Comparison of ENCODE assay signal across 9 cellular contexts in genomic region chr11:119205080-119205479, GRCh38. TPM values are rescaled to one million over a fixed set of nuclear protein-coding genes. Genes with fewer than 3 reads are reported as not detected.
DNase-seq lines count a peak whose midpoint lies in the region; ATAC-seq, FAIRE-seq and TF ChIP-seq lines count a peak whose summit lies in the region.
"Had no signal": no experiment of that assay in that cellular context is flagged by ENCODE, and none has a peak within 500 bp of the region (broad histone marks: within the 10 kb centered on the region; RNA-seq: fewer than 3 reads in every experiment).

No MANE protein-coding gene starts in this region.

- H3K4me1 ChIP-seq in BLaER1 treated with 17β-estradiol and CSF1 and Interleukin-3, amounts not matched to agents 10 nM and 100 nM, result peaks cover 25 to 45% (median 38%) of the 10 kb centered on the region in 10 experiments
- peaks cover 9% of the 10 kb centered on the region for H3K4me1 ChIP-seq in GM12878 (ENCODE audit: control insufficient read depth, insufficient read depth, low read length)
- H3K4me1 ChIP-seq in effector memory CD4-positive, alpha-beta T cell (ENCODE audit: control insufficient read depth, insufficient read depth, low read length, poor library complexity, severe bottlenecking), result peaks cover 12% of the 10 kb centered on the region

- TF ChIP-seq EP300 in GM12878 (IDR thresholded peaks at IDR 0.05; ENCODE audit: borderline replicate concordance in 1 of 2, control insufficient read depth in 1 of 2, low read depth in 2 of 2, low read length in 2 of 2), result no peak

- ATAC-seq in GM12878 (no peak), esophagus mucosa (no peak)
- ATAC-seq in naive thymus-derived CD8-positive, alpha-beta T cell, result no peak

- RAD21 ChIA-PET in GM12878 (lab: Charles Lee; ENCODE audit: unreplicated experiment), result interaction anchor here (1.2 to 3.6 kb wide), 8 partner anchors 9 to 138 kb away, joined by 3 to 44 read pairs (median 6); partner anchors contain the start of genes C2CD2L and VPS11

- BruUV-seq in GM12878 (replicated peaks; lab: Mats Ljungman, UMichigan), result TSS peak; percentile 90

- H3K9me3 Mint-ChIP-seq in naive thymus-derived CD8-positive, alpha-beta T cell, result no peaks in the 10 kb centered on the region

- peak overlapping the region; percentile 84 to 98 (median 92); a peak in 20 of 22 replicates for H3K9ac ChIP-seq in BLaER1 treated with 17β-estradiol and CSF1 and Interleukin-3, amounts not matched to agents 10 nM and 100 nM
- H3K9ac ChIP-seq in GM12878 (ENCODE audit: control insufficient read depth, insufficient read depth, low read length), result peak overlapping the region; percentile 83

- peaks cover 38% of the 10 kb centered on the region for H3K79me2 ChIP-seq in GM12878 (ENCODE audit: control insufficient read depth, insufficient read depth, low read length)

- WGBS in GM12878 (ENCODE audit: insufficient coverage, insufficient replicate concordance, low lambda C conversion rate, missing lambda C conversion rate), result 31% methylated on average over 10 of the region's 10 CpGs

- H3K27ac Mint-ChIP-seq in naive thymus-derived CD8-positive, alpha-beta T cell, result peak overlapping the region in 4 of 10 donors; percentile 45 to 86 (median 72)

- no peak for TF ChIP-seq CTCF in GM12878 (IDR thresholded peaks at IDR 0.05 in 2 of 3, conservative IDR thresholded peaks at IDR 0.05 in 1 of 3; ENCODE audit: control insufficient read depth in 2 of 3, extremely low read depth in 1 of 3, insufficient read depth in 1 of 3, low read depth in 3 of 3, low read length in 3 of 3)

- in situ Hi-C loops in KBM-7 (cut with MboI; ENCODE audit: low pct_unique_long_range_greater_than_20kb, low sequenced_read_pairs) (no loop called here), GM12878 (cut with MboI) (no loop called here)

- peak overlapping the region; percentile 42 to 98 (median 78) for H3K4me3 Mint-ChIP-seq in naive thymus-derived CD8-positive, alpha-beta T cell

- H3K27me3 Mint-ChIP-seq in naive thymus-derived CD8-positive, alpha-beta T cell, result no peaks in the 10 kb centered on the region

- peak overlapping the region; percentile 84 to 93 (median 89); a peak in 20 of 22 replicates for H3K27ac ChIP-seq in BLaER1 treated with 17β-estradiol and CSF1 and Interleukin-3, amounts not matched to agents 10 nM and 100 nM
- peak overlapping the region; percentile 68; the same call in 1 of the 2 replicates for H3K27ac ChIP-seq in GM12878 (ENCODE audit: control insufficient read depth, insufficient read depth)
- H3K27ac ChIP-seq in effector memory CD4-positive, alpha-beta T cell (ENCODE audit: insufficient read depth, low read length, poor library complexity, severe bottlenecking), result no peak overlapping the region

- intact Hi-C loops in GM12878 (cut with micrococcal nuclease; ENCODE audit: unreplicated experiment), result loop anchor here (5.0 kb wide), 1 partner anchor 117 kb away; no protein-coding TSS in a partner anchor

- TF ChIP-seq RAD21 in GM12878 (IDR thresholded peaks at IDR 0.05; ENCODE audit: insufficient read depth, low read depth, low read length), result no peak

- peak overlapping the region; percentile 85 for H2AFZ ChIP-seq in GM12878 (ENCODE audit: control insufficient read depth, low read depth, low read length)

- POLR2A ChIA-PET in GM12878 (lab: Charles Lee), result interaction anchor here (0.6 to 1.7 kb wide), 7 partner anchors 9 to 122 kb away, joined by 3 to 10 read pairs (median 5); partner anchors contain the start of gene HINFP
- POLR2A ChIA-PET in naive thymus-derived CD8-positive, alpha-beta T cell (lab: Charles Lee), result interaction anchor here (1.4 to 3.5 kb wide), 9 partner anchors 36 to 118 kb away, joined by 3 to 56 read pairs (median 12); no protein-coding TSS in a partner anchor

- peaks cover 0 to 14% (median 4%) of the 10 kb centered on the region in 11 experiments; a peak in 4 of 22 replicates for H3K36me3 ChIP-seq in BLaER1 treated with 17β-estradiol and CSF1 and Interleukin-3, amounts not matched to agents 10 nM and 100 nM
- no peaks in the 10 kb centered on the region for H3K36me3 ChIP-seq in GM12878 (ENCODE audit: control insufficient read depth in 2 of 2, insufficient read depth in 2 of 2, low read length in 1 of 2)
- no peaks in the 10 kb centered on the region for H3K36me3 ChIP-seq in effector memory CD4-positive, alpha-beta T cell (ENCODE audit: control insufficient read depth, insufficient read depth, low read length)

- H3K36me3 Mint-ChIP-seq in naive thymus-derived CD8-positive, alpha-beta T cell, result peaks cover 0 to 2% (median 0%) of the 10 kb centered on the region in 3 donors

- H4K20me1 ChIP-seq in BLaER1 treated with 17β-estradiol and CSF1 and Interleukin-3, amounts not matched to agents 10 nM and 100 nM, result peaks cover 25 to 34% (median 29%) of the 10 kb centered on the region in 11 experiments; a peak in 21 of 22 replicates
- H4K20me1 ChIP-seq in GM12878 (ENCODE audit: control insufficient read depth, insufficient read depth), result no peaks in the 10 kb centered on the region

- FAIRE-seq in GM12878 (lab: Jason Lieb, UNC), result no peak

- H3K9me3 ChIP-seq in BLaER1 treated with 17β-estradiol and CSF1 and Interleukin-3, amounts not matched to agents 10 nM and 100 nM (replicated peaks in 1 of 11), result no peaks in the 10 kb centered on the region
- H3K9me3 ChIP-seq in GM12878 (replicated peaks; ENCODE audit: control insufficient read depth, insufficient read depth, low read length), result no peaks in the 10 kb centered on the region; the same call in 2 of the 3 replicates
- H3K9me3 ChIP-seq in effector memory CD4-positive, alpha-beta T cell (ENCODE audit: control insufficient read depth, low read length), result no peaks in the 10 kb centered on the region

- H3K4me1 Mint-ChIP-seq in naive thymus-derived CD8-positive, alpha-beta T cell, result peaks cover 12 to 46% (median 31%) of the 10 kb centered on the region in 4 donors

- peak overlapping the region; percentile 85 to 97 (median 93) for H3K4me2 ChIP-seq in BLaER1 treated with 17β-estradiol and CSF1 and Interleukin-3, amounts not matched to agents 10 nM and 100 nM
- peak overlapping the region; percentile 86 for H3K4me2 ChIP-seq in GM12878 (ENCODE audit: control insufficient read depth, insufficient read depth)

- DNase-seq in KBM-7 (peak; percentile 61), GM12878 (ENCODE audit: low read depth, low spot score) (no peak), NCI-H526 treated with DMSO at 0.1 percent for 48 hours (lab: John Stamatoyannopoulos, UW) (no peak), HK-2 (ENCODE audit: unreplicated experiment) (no peak)
- DNase-seq in naive thymus-derived CD8-positive, alpha-beta T cell, result no peak
- DNase-seq in effector memory CD4-positive, alpha-beta T cell, result no peak

- CTCF ChIA-PET in GM12878 (lab: Yijun Ruan, JAX), result interaction anchor here (0.7 to 4.5 kb wide), 16 partner anchors 9 to 161 kb away, joined by 3 to 63 read pairs (median 6); partner anchors contain the start of genes NLRX1 and RNF26

- no peaks in the 10 kb centered on the region for H3K27me3 ChIP-seq in BLaER1 treated with 17β-estradiol and CSF1 and Interleukin-3, amounts not matched to agents 10 nM and 100 nM
- no peaks in the 10 kb centered on the region for H3K27me3 ChIP-seq in GM12878 (replicated peaks in 1 of 2; ENCODE audit: control insufficient read depth in 2 of 2, insufficient read depth in 2 of 2, low read length in 1 of 2)
- H3K27me3 ChIP-seq in effector memory CD4-positive, alpha-beta T cell (replicated peaks; ENCODE audit: control insufficient read depth, insufficient read depth, low read length, poor library complexity, severe bottlenecking), result no peaks in the 10 kb centered on the region

- peak overlapping the region; percentile 81 to 99 (median 97) for H3K4me3 ChIP-seq in BLaER1 treated with 17β-estradiol and CSF1 and Interleukin-3, amounts not matched to agents 10 nM and 100 nM
- peak overlapping the region; percentile 93; the same call in 1 of the 2 replicates for H3K4me3 ChIP-seq in GM12878
- no peak overlapping the region for H3K4me3 ChIP-seq in effector memory CD4-positive, alpha-beta T cell (ENCODE audit: insufficient read depth, low read depth, low read length, poor library complexity, severe bottlenecking)

- TF ChIP-seq POLR2A in GM12878 (IDR thresholded peaks at IDR 0.05; ENCODE audit: low read depth, low read length), result no peak

- SMC1A ChIA-PET in GM12878 (lab: Charles Lee; ENCODE audit: uncharacterized antibody, unreplicated experiment), result interaction anchor here (0.8 to 4.0 kb wide), 8 partner anchors 9 to 138 kb away, joined by 3 to 42 read pairs (median 6); partner anchors contain the start of gene VPS11

RNA-seq across cellular contexts. Expression of gene CBL, which starts 1.1 kb away (rescaled TPM):
- 28.7 and 29.6 TPM in 2 replicates for total RNA-seq in GM12878 (2013; cell fraction: nucleolus; rRNA removed)
- total RNA-seq in GM12878 (2014; rRNA removed) (9.3 and 9.6 TPM in 2 replicates), GM12878 (2014; rRNA removed; fragmentation: Illumina TruSeq; extraction: Trizol) (9.4 and 10.0 TPM in 2 replicates), GM12878 (2021) (25.4 and 27.1 TPM in 2 replicates), esophagus mucosa (11.0 TPM)
- polyA plus RNA-seq in GM12878 (2011; ENCODE audit: low read depth), result 7.9 TPM
- polyA plus RNA-seq in GM12878 (2011; rRNA removed) (14.5 and 18.4 TPM in 2 replicates), GM12878 (2014; fragmentation: Illumina TruSeq; extraction: Trizol) (21.5 and 25.9 TPM in 2 replicates), GM12878 (2014; fragmentation: Nextera tagmentation; extraction: Ambion mirVana) (1 to 10 TPM; 3.9 to 7.6 TPM), GM12878 (2014; rRNA removed) (11.6 and 12.1 TPM in 2 replicates), GM12878 (2016; fragmentation: Nextera tagmentation; extraction: Ambion mirVana) (1 to 10 TPM; 8.2 to 8.8 TPM)
- polyA plus RNA-seq in GM12878 (2011; cell fraction: cytosol; rRNA removed), result 11.4 and 16.9 TPM in 2 replicates
- 21.6 and 24.8 TPM in 2 replicates for polyA plus RNA-seq in GM12878 (2011; cell fraction: nucleus; rRNA removed)
- 9.4 and 12.4 TPM in 2 replicates for polyA plus RNA-seq in GM12878 (2012)
- polyA minus RNA-seq in GM12878 (2011; rRNA and poly(A)+ RNA removed), result 20.2 and 23.0 TPM in 2 replicates
- 11.9 and 13.2 TPM in 2 replicates for polyA minus RNA-seq in GM12878 (2011; cell fraction: cytosol; rRNA and poly(A)+ RNA removed)
- polyA minus RNA-seq in GM12878 (2011; cell fraction: nucleus; rRNA and poly(A)+ RNA removed), result 8.0 and 13.5 TPM in 2 replicates
- 10 to 100 TPM; 46.9 to 51.6 TPM for total RNA-seq in naive thymus-derived CD8-positive, alpha-beta T cell
- 10 to 100 TPM; 11.5 to 16.1 (median 12.2) TPM for polyA plus RNA-seq in naive thymus-derived CD8-positive, alpha-beta T cell

RNA-seq across cellular contexts. Expression of gene NHERF4, which starts 19.8 kb away (rescaled TPM):
- not detected in 2 replicates for total RNA-seq in GM12878 (2013; cell fraction: nucleolus; rRNA removed)
- total RNA-seq in GM12878 (2014; rRNA removed) (not detected in 2 replicates), GM12878 (2014; rRNA removed; fragmentation: Illumina TruSeq; extraction: Trizol) (not detected in 2 replicates), GM12878 (2021) (0.15 TPM in 1 of 2 replicates, not detected in the other), esophagus mucosa (not detected)
- polyA plus RNA-seq in GM12878 (2011; ENCODE audit: low read depth), result not detected
- polyA plus RNA-seq in GM12878 (2011; rRNA removed) (not detected in 2 replicates), GM12878 (2014; fragmentation: Illumina TruSeq; extraction: Trizol) (not detected in 2 replicates), GM12878 (2014; fragmentation: Nextera tagmentation; extraction: Ambion mirVana) (not detected), GM12878 (2014; rRNA removed) (not detected in 2 replicates), GM12878 (2016; fragmentation: Nextera tagmentation; extraction: Ambion mirVana) (not detected)
- polyA plus RNA-seq in GM12878 (2011; cell fraction: cytosol; rRNA removed), result not detected in 2 replicates
- polyA plus RNA-seq in GM12878 (2011; cell fraction: nucleus; rRNA removed), result not detected in 2 replicates
- polyA plus RNA-seq in GM12878 (2012), result 0.09 TPM in 1 of 2 replicates, not detected in the other
- polyA minus RNA-seq in GM12878 (2011; rRNA and poly(A)+ RNA removed), result not detected in 2 replicates
- not detected in 2 replicates for polyA minus RNA-seq in GM12878 (2011; cell fraction: cytosol; rRNA and poly(A)+ RNA removed)
- polyA minus RNA-seq in GM12878 (2011; cell fraction: nucleus; rRNA and poly(A)+ RNA removed), result not detected in 2 replicates
- under 1 TPM; 0.42 to 0.55 TPM for total RNA-seq in naive thymus-derived CD8-positive, alpha-beta T cell
- polyA plus RNA-seq in naive thymus-derived CD8-positive, alpha-beta T cell, result not detected
- total RNA-seq: temporal lobe had no signal

RNA-seq across cellular contexts. Expression of gene NLRX1, which starts 36.6 kb away (rescaled TPM):
- total RNA-seq in GM12878 (2013; cell fraction: nucleolus; rRNA removed), result 11.5 and 13.9 TPM in 2 replicates
- total RNA-seq in GM12878 (2014; rRNA removed) (17.3 and 18.0 TPM in 2 replicates), GM12878 (2014; rRNA removed; fragmentation: Illumina TruSeq; extraction: Trizol) (6.1 and 6.9 TPM in 2 replicates), GM12878 (2021) (18.5 and 20.5 TPM in 2 replicates), esophagus mucosa (60.3 TPM)
- 5.4 TPM for polyA plus RNA-seq in GM12878 (2011; ENCODE audit: low read depth)
- polyA plus RNA-seq in GM12878 (2011; rRNA removed) (2.3 and 6.4 TPM in 2 replicates), GM12878 (2014; fragmentation: Illumina TruSeq; extraction: Trizol) (3.3 and 6.8 TPM in 2 replicates), GM12878 (2014; fragmentation: Nextera tagmentation; extraction: Ambion mirVana) (1 to 10 TPM in 1 of 2 experiments, under 1 TPM in 1; 0.85 to 1.0 TPM), GM12878 (2014; rRNA removed) (15.6 and 16.5 TPM in 2 replicates), GM12878 (2016; fragmentation: Nextera tagmentation; extraction: Ambion mirVana) (10 to 100 TPM; 13.1 to 16.5 TPM)
- polyA plus RNA-seq in GM12878 (2011; cell fraction: cytosol; rRNA removed), result 9.8 and 12.0 TPM in 2 replicates
- polyA plus RNA-seq in GM12878 (2011; cell fraction: nucleus; rRNA removed), result 21.8 and 27.0 TPM in 2 replicates
- polyA plus RNA-seq in GM12878 (2012), result 9.7 and 10.2 TPM in 2 replicates
- polyA minus RNA-seq in GM12878 (2011; rRNA and poly(A)+ RNA removed), result 7.9 and 15.4 TPM in 2 replicates
- 3.5 and 7.2 TPM in 2 replicates for polyA minus RNA-seq in GM12878 (2011; cell fraction: cytosol; rRNA and poly(A)+ RNA removed)
- 8.2 and 12.0 TPM in 2 replicates for polyA minus RNA-seq in GM12878 (2011; cell fraction: nucleus; rRNA and poly(A)+ RNA removed)
- 10 to 100 TPM; 10.3 to 10.5 TPM for total RNA-seq in naive thymus-derived CD8-positive, alpha-beta T cell
- 10 to 100 TPM in 1 of 3 donors, 1 to 10 TPM in 2; 4.0 to 10.9 (median 7.1) TPM for polyA plus RNA-seq in naive thymus-derived CD8-positive, alpha-beta T cell

RNA-seq across cellular contexts. Expression of gene ABCG4, which starts 56.2 kb away (rescaled TPM):
- total RNA-seq in GM12878 (2013; cell fraction: nucleolus; rRNA removed), result not detected in 2 replicates
- total RNA-seq in GM12878 (2014; rRNA removed) (not detected in 2 replicates), GM12878 (2014; rRNA removed; fragmentation: Illumina TruSeq; extraction: Trizol) (not detected in 2 replicates), GM12878 (2021) (not detected in 2 replicates), esophagus mucosa (0.52 TPM)
- not detected for polyA plus RNA-seq in GM12878 (2011; ENCODE audit: low read depth)
- polyA plus RNA-seq in GM12878 (2011; rRNA removed) (not detected in 2 replicates), GM12878 (2014; fragmentation: Illumina TruSeq; extraction: Trizol) (not detected in 2 replicates), GM12878 (2014; fragmentation: Nextera tagmentation; extraction: Ambion mirVana) (not detected), GM12878 (2014; rRNA removed) (0.04 TPM in 1 of 2 replicates, not detected in the other), GM12878 (2016; fragmentation: Nextera tagmentation; extraction: Ambion mirVana) (not detected)
- not detected in 2 replicates for polyA plus RNA-seq in GM12878 (2011; cell fraction: cytosol; rRNA removed)
- polyA plus RNA-seq in GM12878 (2011; cell fraction: nucleus; rRNA removed), result 0.06 TPM in 1 of 2 replicates, not detected in the other
- 0.03 TPM in 1 of 2 replicates, not detected in the other for polyA plus RNA-seq in GM12878 (2012)
- not detected in 2 replicates for polyA minus RNA-seq in GM12878 (2011; rRNA and poly(A)+ RNA removed)
- polyA minus RNA-seq in GM12878 (2011; cell fraction: cytosol; rRNA and poly(A)+ RNA removed), result not detected in 2 replicates
- not detected in 2 replicates for polyA minus RNA-seq in GM12878 (2011; cell fraction: nucleus; rRNA and poly(A)+ RNA removed)
- not detected for total RNA-seq in naive thymus-derived CD8-positive, alpha-beta T cell
- not detected for polyA plus RNA-seq in naive thymus-derived CD8-positive, alpha-beta T cell
